ENCODE assay signal across 1 cellular context in the genomic region with DNA sequence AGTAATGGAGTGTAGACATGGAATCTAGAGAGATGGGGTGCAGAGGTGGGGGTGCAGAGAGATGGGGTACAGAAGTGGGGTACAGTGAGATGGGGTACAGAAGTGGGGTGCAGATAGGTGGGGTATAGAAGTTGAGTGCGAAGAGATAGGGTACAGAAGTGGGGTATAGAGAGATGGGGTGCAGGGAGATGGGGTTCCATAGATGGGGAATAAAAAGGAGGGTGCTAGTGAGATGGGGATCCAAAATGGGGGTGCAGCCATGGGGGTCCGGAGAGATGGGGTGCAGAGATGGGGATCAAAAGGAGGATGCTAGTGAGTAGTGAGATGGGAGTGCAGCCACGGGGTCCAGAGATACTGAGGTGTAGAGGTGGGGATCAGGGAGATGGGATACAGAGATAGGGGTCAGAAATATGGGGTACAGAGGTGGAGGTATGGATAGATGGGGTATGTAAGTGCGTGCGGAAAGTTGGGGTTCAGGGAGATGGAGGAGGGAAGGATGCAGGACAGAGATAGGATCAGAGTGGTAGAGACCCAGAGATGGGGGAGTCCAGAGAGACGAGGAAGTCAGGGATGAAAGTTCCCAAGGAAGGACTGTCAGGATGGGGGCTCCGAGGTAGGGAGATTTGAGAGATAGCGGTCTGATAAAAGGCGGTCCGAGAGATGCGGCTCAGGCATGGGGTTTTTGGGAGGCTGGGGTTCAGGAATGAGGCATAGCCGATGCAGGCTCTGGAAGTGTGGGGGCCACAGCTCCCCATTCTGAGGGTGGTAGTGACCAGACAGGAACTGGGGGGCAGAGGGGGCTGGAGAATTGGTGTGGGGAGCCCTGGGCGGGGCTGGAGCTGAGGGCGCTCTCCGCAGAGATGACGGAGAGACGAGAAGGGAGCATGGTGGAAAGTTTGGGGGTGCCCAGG.
TF ChIP-seq lines count a peak whose summit lies in the region.

No MANE protein-coding gene starts in this region.

TF ChIP-seq in K562, 482 proteins besides CTCF, POLR2A, EP300 and RAD21 (continues in another document):
- no peak for TF ChIP-seq ZNF165 (CRISPR knock-in tag; IDR thresholded peaks at IDR 0.05; ENCODE audit: borderline replicate concordance)
- TF ChIP-seq, protein P1, sequence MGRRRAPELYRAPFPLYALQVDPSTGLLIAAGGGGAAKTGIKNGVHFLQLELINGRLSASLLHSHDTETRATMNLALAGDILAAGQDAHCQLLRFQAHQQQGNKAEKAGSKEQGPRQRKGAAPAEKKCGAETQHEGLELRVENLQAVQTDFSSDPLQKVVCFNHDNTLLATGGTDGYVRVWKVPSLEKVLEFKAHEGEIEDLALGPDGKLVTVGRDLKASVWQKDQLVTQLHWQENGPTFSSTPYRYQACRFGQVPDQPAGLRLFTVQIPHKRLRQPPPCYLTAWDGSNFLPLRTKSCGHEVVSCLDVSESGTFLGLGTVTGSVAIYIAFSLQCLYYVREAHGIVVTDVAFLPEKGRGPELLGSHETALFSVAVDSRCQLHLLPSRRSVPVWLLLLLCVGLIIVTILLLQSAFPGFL (CRISPR knock-in tag; IDR thresholded peaks at IDR 0.05) = no peak
- TF ChIP-seq ZNF23 (CRISPR knock-in tag; IDR thresholded peaks at IDR 0.05) = no peak
- TF ChIP-seq HDAC1 (IDR thresholded peaks at IDR 0.05) = 0 out of 4 replicates have a peak, but pooled peaks of 1 of the 2 experiments have one; percentile 37
- TF ChIP-seq, protein P2, sequence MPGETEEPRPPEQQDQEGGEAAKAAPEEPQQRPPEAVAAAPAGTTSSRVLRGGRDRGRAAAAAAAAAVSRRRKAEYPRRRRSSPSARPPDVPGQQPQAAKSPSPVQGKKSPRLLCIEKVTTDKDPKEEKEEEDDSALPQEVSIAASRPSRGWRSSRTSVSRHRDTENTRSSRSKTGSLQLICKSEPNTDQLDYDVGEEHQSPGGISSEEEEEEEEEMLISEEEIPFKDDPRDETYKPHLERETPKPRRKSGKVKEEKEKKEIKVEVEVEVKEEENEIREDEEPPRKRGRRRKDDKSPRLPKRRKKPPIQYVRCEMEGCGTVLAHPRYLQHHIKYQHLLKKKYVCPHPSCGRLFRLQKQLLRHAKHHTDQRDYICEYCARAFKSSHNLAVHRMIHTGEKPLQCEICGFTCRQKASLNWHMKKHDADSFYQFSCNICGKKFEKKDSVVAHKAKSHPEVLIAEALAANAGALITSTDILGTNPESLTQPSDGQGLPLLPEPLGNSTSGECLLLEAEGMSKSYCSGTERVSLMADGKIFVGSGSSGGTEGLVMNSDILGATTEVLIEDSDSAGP (CRISPR knock-in tag; IDR thresholded peaks at IDR 0.05) = no peak
- TF ChIP-seq SMAD3 (CRISPR knock-in tag; conservative IDR thresholded peaks at IDR 0.05) = no peak
- TF ChIP-seq, protein P3, sequence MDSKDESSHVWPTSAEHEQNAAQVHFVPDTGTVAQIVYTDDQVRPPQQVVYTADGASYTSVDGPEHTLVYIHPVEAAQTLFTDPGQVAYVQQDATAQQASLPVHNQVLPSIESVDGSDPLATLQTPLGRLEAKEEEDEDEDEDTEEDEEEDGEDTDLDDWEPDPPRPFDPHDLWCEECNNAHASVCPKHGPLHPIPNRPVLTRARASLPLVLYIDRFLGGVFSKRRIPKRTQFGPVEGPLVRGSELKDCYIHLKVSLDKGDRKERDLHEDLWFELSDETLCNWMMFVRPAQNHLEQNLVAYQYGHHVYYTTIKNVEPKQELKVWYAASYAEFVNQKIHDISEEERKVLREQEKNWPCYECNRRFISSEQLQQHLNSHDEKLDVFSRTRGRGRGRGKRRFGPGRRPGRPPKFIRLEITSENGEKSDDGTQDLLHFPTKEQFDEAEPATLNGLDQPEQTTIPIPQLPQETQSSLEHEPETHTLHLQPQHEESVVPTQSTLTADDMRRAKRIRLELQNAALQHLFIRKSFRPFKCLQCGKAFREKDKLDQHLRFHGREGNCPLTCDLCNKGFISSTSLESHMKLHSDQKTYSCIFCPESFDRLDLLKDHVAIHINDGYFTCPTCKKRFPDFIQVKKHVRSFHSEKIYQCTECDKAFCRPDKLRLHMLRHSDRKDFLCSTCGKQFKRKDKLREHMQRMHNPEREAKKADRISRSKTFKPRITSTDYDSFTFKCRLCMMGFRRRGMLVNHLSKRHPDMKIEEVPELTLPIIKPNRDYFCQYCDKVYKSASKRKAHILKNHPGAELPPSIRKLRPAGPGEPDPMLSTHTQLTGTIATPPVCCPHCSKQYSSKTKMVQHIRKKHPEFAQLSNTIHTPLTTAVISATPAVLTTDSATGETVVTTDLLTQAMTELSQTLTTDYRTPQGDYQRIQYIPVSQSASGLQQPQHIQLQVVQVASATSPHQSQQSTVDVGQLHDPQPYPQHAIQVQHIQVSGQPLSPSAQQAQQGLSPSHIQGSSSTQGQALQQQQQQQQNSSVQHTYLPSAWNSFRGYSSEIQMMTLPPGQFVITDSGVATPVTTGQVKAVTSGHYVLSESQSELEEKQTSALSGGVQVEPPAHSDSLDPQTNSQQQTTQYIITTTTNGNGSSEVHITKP (IDR thresholded peaks at IDR 0.05; ENCODE audit: partially characterized antibody) = peak; percentile 77
- no peak for TF ChIP-seq CBFA2T3 (IDR thresholded peaks at IDR 0.05)
- TF ChIP-seq, protein P4, sequence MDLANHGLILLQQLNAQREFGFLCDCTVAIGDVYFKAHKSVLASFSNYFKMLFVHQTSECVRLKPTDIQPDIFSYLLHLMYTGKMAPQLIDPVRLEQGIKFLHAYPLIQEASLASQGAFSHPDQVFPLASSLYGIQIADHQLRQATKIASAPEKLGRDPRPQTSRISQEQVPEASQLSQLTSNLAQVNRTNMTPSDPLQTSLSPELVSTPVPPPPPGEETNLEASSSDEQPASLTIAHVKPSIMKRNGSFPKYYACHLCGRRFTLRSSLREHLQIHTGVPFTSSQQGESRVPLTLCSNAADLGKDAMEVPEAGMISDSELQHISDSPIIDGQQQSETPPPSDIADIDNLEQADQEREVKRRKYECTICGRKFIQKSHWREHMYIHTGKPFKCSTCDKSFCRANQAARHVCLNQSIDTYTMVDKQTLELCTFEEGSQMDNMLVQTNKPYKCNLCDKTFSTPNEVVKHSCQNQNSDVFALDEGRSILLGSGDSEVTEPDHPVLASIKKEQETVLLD (IDR thresholded peaks at IDR 0.05) = peak; percentile 73; the same call in 1 of the 2 replicates
- TF ChIP-seq ZZZ3 (IDR thresholded peaks at IDR 0.05) = no peak
- TF ChIP-seq GABPB1 (CRISPR knock-in tag; IDR thresholded peaks at IDR 0.05) = no peak
- no peak for TF ChIP-seq ATF1 (CRISPR knock-in tag; IDR thresholded peaks at IDR 0.05)
- TF ChIP-seq ATF1 (tag; IDR thresholded peaks at IDR 0.05) = 0 out of 2 replicates have a peak, but pooled peaks have one; percentile 31
- 0 out of 2 replicates have a peak, but pooled peaks have one; percentile 26 for TF ChIP-seq RUNX1 (IDR thresholded peaks at IDR 0.05; ENCODE audit: low read depth)
- no peak for TF ChIP-seq TGIF2 (CRISPR knock-in tag; IDR thresholded peaks at IDR 0.05)
- TF ChIP-seq NR1H2 (CRISPR knock-in tag; IDR thresholded peaks at IDR 0.05) = no peak
- no peak for TF ChIP-seq OTX1 (CRISPR knock-in tag; IDR thresholded peaks at IDR 0.05)
- no peak for TF ChIP-seq SMARCA5 (IDR thresholded peaks at IDR 0.05)
- TF ChIP-seq, protein P5, sequence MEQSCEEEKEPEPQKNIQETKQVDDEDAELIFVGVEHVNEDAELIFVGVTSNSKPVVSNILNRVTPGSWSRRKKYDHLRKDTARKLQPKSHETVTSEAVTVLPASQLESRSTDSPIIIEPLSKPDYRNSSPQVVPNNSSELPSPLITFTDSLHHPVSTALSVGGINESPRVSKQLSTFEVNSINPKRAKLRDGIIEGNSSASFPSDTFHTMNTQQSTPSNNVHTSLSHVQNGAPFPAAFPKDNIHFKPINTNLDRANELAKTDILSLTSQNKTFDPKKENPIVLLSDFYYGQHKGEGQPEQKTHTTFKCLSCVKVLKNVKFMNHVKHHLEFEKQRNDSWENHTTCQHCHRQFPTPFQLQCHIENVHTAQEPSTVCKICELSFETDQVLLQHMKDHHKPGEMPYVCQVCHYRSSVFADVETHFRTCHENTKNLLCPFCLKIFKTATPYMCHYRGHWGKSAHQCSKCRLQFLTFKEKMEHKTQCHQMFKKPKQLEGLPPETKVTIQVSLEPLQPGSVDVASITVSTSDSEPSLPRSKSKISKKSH (CRISPR knock-in tag; IDR thresholded peaks at IDR 0.05) = no peak
- no peak for TF ChIP-seq EP400 (IDR thresholded peaks at IDR 0.05)
- peak; percentile 3 for TF ChIP-seq PHF20 (IDR thresholded peaks at IDR 0.05; ENCODE audit: partially characterized antibody)
- TF ChIP-seq NCOR1 (IDR thresholded peaks at IDR 0.05) = peak; percentile 62
- TF ChIP-seq, protein P6, sequence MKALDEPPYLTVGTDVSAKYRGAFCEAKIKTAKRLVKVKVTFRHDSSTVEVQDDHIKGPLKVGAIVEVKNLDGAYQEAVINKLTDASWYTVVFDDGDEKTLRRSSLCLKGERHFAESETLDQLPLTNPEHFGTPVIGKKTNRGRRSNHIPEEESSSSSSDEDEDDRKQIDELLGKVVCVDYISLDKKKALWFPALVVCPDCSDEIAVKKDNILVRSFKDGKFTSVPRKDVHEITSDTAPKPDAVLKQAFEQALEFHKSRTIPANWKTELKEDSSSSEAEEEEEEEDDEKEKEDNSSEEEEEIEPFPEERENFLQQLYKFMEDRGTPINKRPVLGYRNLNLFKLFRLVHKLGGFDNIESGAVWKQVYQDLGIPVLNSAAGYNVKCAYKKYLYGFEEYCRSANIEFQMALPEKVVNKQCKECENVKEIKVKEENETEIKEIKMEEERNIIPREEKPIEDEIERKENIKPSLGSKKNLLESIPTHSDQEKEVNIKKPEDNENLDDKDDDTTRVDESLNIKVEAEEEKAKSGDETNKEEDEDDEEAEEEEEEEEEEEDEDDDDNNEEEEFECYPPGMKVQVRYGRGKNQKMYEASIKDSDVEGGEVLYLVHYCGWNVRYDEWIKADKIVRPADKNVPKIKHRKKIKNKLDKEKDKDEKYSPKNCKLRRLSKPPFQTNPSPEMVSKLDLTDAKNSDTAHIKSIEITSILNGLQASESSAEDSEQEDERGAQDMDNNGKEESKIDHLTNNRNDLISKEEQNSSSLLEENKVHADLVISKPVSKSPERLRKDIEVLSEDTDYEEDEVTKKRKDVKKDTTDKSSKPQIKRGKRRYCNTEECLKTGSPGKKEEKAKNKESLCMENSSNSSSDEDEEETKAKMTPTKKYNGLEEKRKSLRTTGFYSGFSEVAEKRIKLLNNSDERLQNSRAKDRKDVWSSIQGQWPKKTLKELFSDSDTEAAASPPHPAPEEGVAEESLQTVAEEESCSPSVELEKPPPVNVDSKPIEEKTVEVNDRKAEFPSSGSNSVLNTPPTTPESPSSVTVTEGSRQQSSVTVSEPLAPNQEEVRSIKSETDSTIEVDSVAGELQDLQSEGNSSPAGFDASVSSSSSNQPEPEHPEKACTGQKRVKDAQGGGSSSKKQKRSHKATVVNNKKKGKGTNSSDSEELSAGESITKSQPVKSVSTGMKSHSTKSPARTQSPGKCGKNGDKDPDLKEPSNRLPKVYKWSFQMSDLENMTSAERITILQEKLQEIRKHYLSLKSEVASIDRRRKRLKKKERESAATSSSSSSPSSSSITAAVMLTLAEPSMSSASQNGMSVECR (CRISPR knock-in tag; IDR thresholded peaks at IDR 0.05) = no peak
- TF ChIP-seq, protein P7, sequence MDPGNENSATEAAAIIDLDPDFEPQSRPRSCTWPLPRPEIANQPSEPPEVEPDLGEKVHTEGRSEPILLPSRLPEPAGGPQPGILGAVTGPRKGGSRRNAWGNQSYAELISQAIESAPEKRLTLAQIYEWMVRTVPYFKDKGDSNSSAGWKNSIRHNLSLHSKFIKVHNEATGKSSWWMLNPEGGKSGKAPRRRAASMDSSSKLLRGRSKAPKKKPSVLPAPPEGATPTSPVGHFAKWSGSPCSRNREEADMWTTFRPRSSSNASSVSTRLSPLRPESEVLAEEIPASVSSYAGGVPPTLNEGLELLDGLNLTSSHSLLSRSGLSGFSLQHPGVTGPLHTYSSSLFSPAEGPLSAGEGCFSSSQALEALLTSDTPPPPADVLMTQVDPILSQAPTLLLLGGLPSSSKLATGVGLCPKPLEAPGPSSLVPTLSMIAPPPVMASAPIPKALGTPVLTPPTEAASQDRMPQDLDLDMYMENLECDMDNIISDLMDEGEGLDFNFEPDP (CRISPR knock-in tag; IDR thresholded peaks at IDR 0.05) = no peak
- TF ChIP-seq, protein P8, sequence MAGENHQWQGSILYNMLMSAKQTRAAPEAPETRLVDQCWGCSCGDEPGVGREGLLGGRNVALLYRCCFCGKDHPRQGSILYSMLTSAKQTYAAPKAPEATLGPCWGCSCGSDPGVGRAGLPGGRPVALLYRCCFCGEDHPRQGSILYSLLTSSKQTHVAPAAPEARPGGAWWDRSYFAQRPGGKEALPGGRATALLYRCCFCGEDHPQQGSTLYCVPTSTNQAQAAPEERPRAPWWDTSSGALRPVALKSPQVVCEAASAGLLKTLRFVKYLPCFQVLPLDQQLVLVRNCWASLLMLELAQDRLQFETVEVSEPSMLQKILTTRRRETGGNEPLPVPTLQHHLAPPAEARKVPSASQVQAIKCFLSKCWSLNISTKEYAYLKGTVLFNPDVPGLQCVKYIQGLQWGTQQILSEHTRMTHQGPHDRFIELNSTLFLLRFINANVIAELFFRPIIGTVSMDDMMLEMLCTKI (IDR thresholded peaks at IDR 0.05; ENCODE audit: partially characterized antibody) = no peak
- no peak for TF ChIP-seq RBM14 (IDR thresholded peaks at IDR 0.05; ENCODE audit: borderline replicate concordance, insufficient read depth, low read depth, low read length)
- TF ChIP-seq ZC3H8 (IDR thresholded peaks at IDR 0.05) = no peak
- 0 out of 2 replicates have a peak, but pooled peaks have one; percentile 29 for TF ChIP-seq ZNF12 (CRISPR knock-in tag; IDR thresholded peaks at IDR 0.05)
- no peak for TF ChIP-seq ZNF561 (CRISPR knock-in tag; conservative IDR thresholded peaks at IDR 0.05)
- TF ChIP-seq GTF2F1 (IDR thresholded peaks at IDR 0.05; ENCODE audit: low read depth, low read length) = no peak
- no peak for TF ChIP-seq XRCC3 (IDR thresholded peaks at IDR 0.05)
- TF ChIP-seq BCL6 (CRISPR knock-in tag; IDR thresholded peaks at IDR 0.05) = no peak
- no peak for TF ChIP-seq ATF7 (IDR thresholded peaks at IDR 0.05)
- TF ChIP-seq, protein P9, sequence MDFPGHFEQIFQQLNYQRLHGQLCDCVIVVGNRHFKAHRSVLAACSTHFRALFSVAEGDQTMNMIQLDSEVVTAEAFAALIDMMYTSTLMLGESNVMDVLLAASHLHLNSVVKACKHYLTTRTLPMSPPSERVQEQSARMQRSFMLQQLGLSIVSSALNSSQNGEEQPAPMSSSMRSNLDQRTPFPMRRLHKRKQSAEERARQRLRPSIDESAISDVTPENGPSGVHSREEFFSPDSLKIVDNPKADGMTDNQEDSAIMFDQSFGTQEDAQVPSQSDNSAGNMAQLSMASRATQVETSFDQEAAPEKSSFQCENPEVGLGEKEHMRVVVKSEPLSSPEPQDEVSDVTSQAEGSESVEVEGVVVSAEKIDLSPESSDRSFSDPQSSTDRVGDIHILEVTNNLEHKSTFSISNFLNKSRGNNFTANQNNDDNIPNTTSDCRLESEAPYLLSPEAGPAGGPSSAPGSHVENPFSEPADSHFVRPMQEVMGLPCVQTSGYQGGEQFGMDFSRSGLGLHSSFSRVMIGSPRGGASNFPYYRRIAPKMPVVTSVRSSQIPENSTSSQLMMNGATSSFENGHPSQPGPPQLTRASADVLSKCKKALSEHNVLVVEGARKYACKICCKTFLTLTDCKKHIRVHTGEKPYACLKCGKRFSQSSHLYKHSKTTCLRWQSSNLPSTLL (IDR thresholded peaks at IDR 0.05) = no peak
- no peak for TF ChIP-seq ZNF77 (CRISPR knock-in tag; IDR thresholded peaks at IDR 0.05)
- TF ChIP-seq SREBF2 (CRISPR knock-in tag; IDR thresholded peaks at IDR 0.05) = no peak
- no peak for TF ChIP-seq ZNF3 (CRISPR knock-in tag; IDR thresholded peaks at IDR 0.05)
